In the genomic region with DNA sequence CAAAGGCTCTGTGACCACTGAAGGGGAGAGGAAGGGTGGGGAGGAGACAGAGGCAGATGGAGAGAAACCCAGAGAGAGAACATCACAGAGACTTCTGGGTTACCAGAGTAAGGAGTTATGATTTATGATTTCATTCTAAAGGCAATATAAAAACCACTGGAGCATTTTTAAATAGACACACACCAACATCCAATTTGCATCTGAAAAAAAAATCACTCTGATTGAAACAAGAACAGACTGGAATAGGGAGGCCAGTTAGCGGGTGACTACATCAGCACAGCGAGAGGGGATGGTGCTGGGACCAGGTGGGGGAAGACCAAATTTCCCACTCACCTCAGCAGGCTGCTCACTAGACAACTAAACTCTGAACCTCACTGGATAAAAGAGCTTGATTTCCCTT, we compare ENCODE assay signal across 1 cellular context.
TF ChIP-seq lines count a peak whose summit lies in the region.

No MANE protein-coding gene starts in this region.

TF ChIP-seq in WTC11, 78 proteins besides CTCF, POLR2A, EP300 and RAD21 (continued from another document):
- TF ChIP-seq, protein P1, sequence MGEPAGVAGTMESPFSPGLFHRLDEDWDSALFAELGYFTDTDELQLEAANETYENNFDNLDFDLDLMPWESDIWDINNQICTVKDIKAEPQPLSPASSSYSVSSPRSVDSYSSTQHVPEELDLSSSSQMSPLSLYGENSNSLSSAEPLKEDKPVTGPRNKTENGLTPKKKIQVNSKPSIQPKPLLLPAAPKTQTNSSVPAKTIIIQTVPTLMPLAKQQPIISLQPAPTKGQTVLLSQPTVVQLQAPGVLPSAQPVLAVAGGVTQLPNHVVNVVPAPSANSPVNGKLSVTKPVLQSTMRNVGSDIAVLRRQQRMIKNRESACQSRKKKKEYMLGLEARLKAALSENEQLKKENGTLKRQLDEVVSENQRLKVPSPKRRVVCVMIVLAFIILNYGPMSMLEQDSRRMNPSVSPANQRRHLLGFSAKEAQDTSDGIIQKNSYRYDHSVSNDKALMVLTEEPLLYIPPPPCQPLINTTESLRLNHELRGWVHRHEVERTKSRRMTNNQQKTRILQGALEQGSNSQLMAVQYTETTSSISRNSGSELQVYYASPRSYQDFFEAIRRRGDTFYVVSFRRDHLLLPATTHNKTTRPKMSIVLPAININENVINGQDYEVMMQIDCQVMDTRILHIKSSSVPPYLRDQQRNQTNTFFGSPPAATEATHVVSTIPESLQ (CRISPR knock-in tag; IDR thresholded peaks at IDR 0.05) = no peak
